ENCODE assay signal across 8 cellular contexts in the genomic region with DNA sequence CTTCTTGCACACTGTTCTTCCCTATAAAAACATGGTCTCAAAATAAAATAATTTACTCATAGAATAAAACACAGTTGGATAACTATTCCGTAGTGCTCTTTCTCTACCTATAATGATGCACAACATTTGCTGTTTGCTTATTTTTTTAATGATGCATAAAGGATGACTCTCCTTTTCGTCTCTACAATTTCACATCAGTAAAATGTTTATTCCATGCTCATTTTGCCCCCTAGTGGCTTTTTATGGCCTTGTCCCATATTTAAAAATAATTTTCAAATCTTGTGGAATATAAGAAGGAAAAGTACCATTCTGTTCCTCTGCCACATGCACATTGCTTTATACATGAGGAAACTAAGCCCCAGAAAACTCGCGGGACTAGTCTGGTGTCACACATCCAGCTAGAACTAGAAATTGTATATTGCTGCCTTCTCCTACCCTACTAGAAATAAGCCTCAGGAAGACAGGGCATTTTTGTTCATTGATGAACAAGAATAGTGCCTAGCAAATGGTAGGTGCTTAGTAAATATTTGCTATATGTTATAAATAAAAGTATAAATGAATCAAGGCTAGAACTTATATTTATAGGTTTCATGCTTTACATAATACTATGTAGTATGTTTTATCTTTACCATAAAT. TPM values are rescaled to one million over a fixed set of nuclear protein-coding genes. Genes with fewer than 3 reads are reported as not detected.
DNase-seq lines count a peak whose midpoint lies in the region; ATAC-seq and TF ChIP-seq lines count a peak whose summit lies in the region.

No MANE protein-coding gene starts in this region.

- no peaks in the 10 kb centered on the region for H4K20me1 ChIP-seq in DOHH2 (ENCODE audit: control insufficient read depth, insufficient read depth, low read depth, low read length)

- ATAC-seq in HG02763 (IDR thresholded peaks at IDR 0.05; ENCODE audit: unreplicated experiment): no peak

- H3K4me1 ChIP-seq in DOHH2 (ENCODE audit: control insufficient read depth, low read length): peaks cover 46% of the 10 kb centered on the region
- peaks cover 13% of the 10 kb centered on the region for H3K4me1 ChIP-seq in adipocyte (ENCODE audit: control insufficient read depth, insufficient read depth, low read length)

- H3K27me3 ChIP-seq in DOHH2 (ENCODE audit: control insufficient read depth, low read length) (no peaks in the 10 kb centered on the region), adipocyte (replicated peaks; ENCODE audit: control insufficient read depth, insufficient read depth, low read length) (no peaks in the 10 kb centered on the region)

- DNase-seq in adipocyte (ENCODE audit: low read depth) (peak; percentile 86), kidney tubule cell (ENCODE audit: low spot score) (peak; percentile 47), mucosa of gallbladder (ENCODE audit: low spot score) (no peak), cerebellar nuclear complex (lab: John Stamatoyannopoulos, UW) (no peak), SKM-1 (lab: John Stamatoyannopoulos, UW; ENCODE audit: unreplicated experiment) (no peak)

- H3K36me3 ChIP-seq in DOHH2 (ENCODE audit: control insufficient read depth, low read length): peaks cover 4% of the 10 kb centered on the region
- H3K36me3 ChIP-seq in adipocyte (ENCODE audit: control insufficient read depth, insufficient read depth, low read length, severe bottlenecking): no peaks in the 10 kb centered on the region

- H3K9me3 ChIP-seq in DOHH2 (ENCODE audit: control insufficient read depth, insufficient read depth, low read length): peaks cover 2% of the 10 kb centered on the region; the same call in 1 of the 2 replicates
- no peaks in the 10 kb centered on the region for H3K9me3 ChIP-seq in adipocyte (ENCODE audit: control insufficient read depth, low read length)

- no peak overlapping the region for H3K4me3 ChIP-seq in DOHH2 (ENCODE audit: low read length)
- no peak overlapping the region for H3K4me3 ChIP-seq in adipocyte (ENCODE audit: low read length)

- H3K4me2 ChIP-seq in DOHH2 (ENCODE audit: low read length): no peak overlapping the region

- no peaks in the 10 kb centered on the region for H3K9me2 ChIP-seq in DOHH2 (replicated peaks; ENCODE audit: control insufficient read depth, low read length)

- TF ChIP-seq CTCF in DOHH2 (IDR thresholded peaks at IDR 0.05; ENCODE audit: low read depth, low read length, poor library complexity, severe bottlenecking) (peak; percentile 72), LNCAP (IDR thresholded peaks at IDR 0.05) (peak; percentile 76)

- H3K79me2 ChIP-seq in DOHH2 (ENCODE audit: control insufficient read depth, low read length): no peaks in the 10 kb centered on the region

- no peak overlapping the region for H3K27ac ChIP-seq in DOHH2 (ENCODE audit: low read depth, low read length)

- no peak overlapping the region for H3K9ac ChIP-seq in adipocyte (ENCODE audit: low read length)

- peaks cover 12% of the 10 kb centered on the region for H3F3A ChIP-seq in DOHH2 (ENCODE audit: control insufficient read depth, insufficient read depth)

RNA-seq across cellular contexts. Expression of a gene that starts 12.7 kb away (rescaled TPM):
- 0.35 TPM for total RNA-seq in mucosa of gallbladder

RNA-seq across cellular contexts. Expression of a gene that starts 12.9 kb away (rescaled TPM):
- 48.6 TPM for total RNA-seq in mucosa of gallbladder

Comparison
In these comparisons a context has a peak if more than half of its experiments do, and no peak if none do; other contexts are left out.
1. DNase-seq: peak in adipocyte (single experiment) and kidney tubule cell (single experiment); none in mucosa of gallbladder (single experiment), cerebellar nuclear complex (0 of 2) and SKM-1 (single experiment).